Comparison of ENCODE assay signal across 8 cellular contexts in genomic region chr14:102524451-102525212, GRCh38. TPM values are rescaled to one million over a fixed set of nuclear protein-coding genes. Genes with fewer than 3 reads are reported as not detected.
A peak's percentile ranks its signal among the peaks of the same experiment; 100 is the strongest.
DNase-seq lines count a peak whose midpoint lies in the region; ATAC-seq and TF ChIP-seq lines count a peak whose summit lies in the region.

No MANE protein-coding gene starts in this region.

- intact Hi-C loops in activated B cell treated with CpG ODN at 0.5 μM for 24 hours (cut with micrococcal nuclease) = loop anchor here (1.0 to 5.0 kb wide), 9 partner anchors 9 to 551 kb away; partner anchors contain the start of genes ANKRD9 and TRAF3

- peaks cover 28% of the 10 kb centered on the region for H3K4me1 Mint-ChIP-seq in activated B cell treated with CpG ODN at 0.5 μM for 24 hours
- H3K4me1 Mint-ChIP-seq in central memory CD8-positive, alpha-beta T cell = peaks cover 24% of the 10 kb centered on the region

- DNase-seq in AG08396 (ENCODE audit: low spot score) = peak; percentile 99
- DNase-seq in NCI-H2227 treated with DMSO at 0.1 percent for 48 hours (lab: John Stamatoyannopoulos, UW) = peak; percentile 92
- DNase-seq in activated B cell treated with CpG ODN at 0.5 μM for 24 hours = peak; percentile 97
- DNase-seq in central memory CD8-positive, alpha-beta T cell (ENCODE audit: low spot score in 2 of 2) = peak; percentile 84 to 94
- DNase-seq in islet precursor cell = peak; percentile 100
- DNase-seq in stimulated activated CD4-positive, alpha-beta T cell treated with anti-CD3 and anti-CD28 coated beads, Interleukin-12 subunit alpha, Interleukin-12 subunit beta, amount 100 ng/mL, for 48 hours (ENCODE audit: low read depth in 2 of 3, low spot score in 1 of 3) = peak; percentile 94 to 99 (median 96)

- CTCF ChIA-PET in activated B cell treated with CpG ODN at 0.5 μM for 24 hours (lab: Charles Lee) = interaction anchor here (0.6 to 2.2 kb wide), 12 partner anchors 9 to 393 kb away, joined by 3 to 19 read pairs (median 4); no protein-coding TSS in a partner anchor

- H3K4me3 Mint-ChIP-seq in activated B cell treated with CpG ODN at 0.5 μM for 24 hours = peak overlapping the region; percentile 91
- peak overlapping the region; percentile 91 for H3K4me3 Mint-ChIP-seq in central memory CD8-positive, alpha-beta T cell

- peak; percentile 61 for TF ChIP-seq CTCF in activated B cell treated with CpG ODN at 0.5 μM for 24 hours (IDR thresholded peaks at IDR 0.05)

- POLR2A ChIA-PET in activated B cell treated with CpG ODN at 0.5 μM for 24 hours (lab: Charles Lee) = interaction anchor here (0.5 to 2.7 kb wide), 12 partner anchors 31 to 603 kb away, joined by 3 to 26 read pairs (median 4); partner anchors contain the start of genes CINP and TECPR2

- no peaks in the 10 kb centered on the region for H3K9me3 Mint-ChIP-seq in activated B cell treated with CpG ODN at 0.5 μM for 24 hours
- no peaks in the 10 kb centered on the region for H3K9me3 Mint-ChIP-seq in central memory CD8-positive, alpha-beta T cell

- H3K27ac Mint-ChIP-seq in activated B cell treated with CpG ODN at 0.5 μM for 24 hours = peak overlapping the region; percentile 81
- H3K27ac Mint-ChIP-seq in central memory CD8-positive, alpha-beta T cell (ENCODE audit: low read depth) = peak overlapping the region; percentile 81

- ATAC-seq in GM18907 (IDR thresholded peaks at IDR 0.05; ENCODE audit: unreplicated experiment) (peak; percentile 96), HG03159 (IDR thresholded peaks at IDR 0.05; ENCODE audit: unreplicated experiment) (peak; percentile 96), activated B cell treated with CpG ODN at 0.5 μM for 24 hours (ENCODE audit: low read depth) (peak; percentile 96)
- ATAC-seq in central memory CD8-positive, alpha-beta T cell (replicated peaks; ENCODE audit: extremely low read depth, poor library complexity, severe bottlenecking) = peak; percentile 78

- no peaks in the 10 kb centered on the region for H3K36me3 Mint-ChIP-seq in activated B cell treated with CpG ODN at 0.5 μM for 24 hours (ENCODE audit: low read depth)
- H3K36me3 Mint-ChIP-seq in central memory CD8-positive, alpha-beta T cell (ENCODE audit: insufficient read depth) = peaks cover 7% of the 10 kb centered on the region

- H3K27me3 Mint-ChIP-seq in activated B cell treated with CpG ODN at 0.5 μM for 24 hours = no peaks in the 10 kb centered on the region
- no peaks in the 10 kb centered on the region for H3K27me3 Mint-ChIP-seq in central memory CD8-positive, alpha-beta T cell

RNA-seq across cellular contexts. Expression of gene ANKRD9, which starts 15.1 kb away (rescaled TPM):
- 1.4 and 1.8 TPM in 2 replicates for total RNA-seq in activated B cell treated with CpG ODN at 0.5 μM for 24 hours

Comparison
In these comparisons a context has a peak if more than half of its experiments do, and no peak if none do; other contexts are left out.
1. Peak in every context shown above with its lines: DNase-seq and ATAC-seq.